Comparison of ENCODE assay signal across 8 cellular contexts in genomic region chr2:64698668-64699444, GRCh38. TPM values are rescaled to one million over a fixed set of nuclear protein-coding genes. Genes with fewer than 3 reads are reported as not detected.
A peak's percentile ranks its signal among the peaks of the same experiment; 100 is the strongest.
DNase-seq lines count a peak whose midpoint lies in the region; ATAC-seq and TF ChIP-seq lines count a peak whose summit lies in the region.

No MANE protein-coding gene starts in this region.

- H3K36me3 Mint-ChIP-seq in T-helper 17 cell (ENCODE audit: low read depth): peaks cover 2% of the 10 kb centered on the region

- peaks cover 0 to 47% of the 10 kb centered on the region in 2 donors for H3K4me1 ChIP-seq in left lung
- peaks cover 5% of the 10 kb centered on the region for H3K4me1 ChIP-seq in left ventricle myocardium inferior

- H3K4me1 Mint-ChIP-seq in T-helper 17 cell: peaks cover 26% of the 10 kb centered on the region

- intact Hi-C loops in left lung (cut with DNase I): no loop called here
- intact Hi-C loops in left ventricle myocardium inferior (cut with micrococcal nuclease): no loop called here

- no peak overlapping the region for H3K4me3 ChIP-seq in left lung
- H3K4me3 ChIP-seq in left ventricle myocardium inferior: no peak overlapping the region

- no peaks in the 10 kb centered on the region for H3K9me3 ChIP-seq in T-helper 17 cell (ENCODE audit: control insufficient read depth, low read length, poor library complexity, severe bottlenecking)
- H3K9me3 ChIP-seq in left lung: no peaks in the 10 kb centered on the region
- H3K9me3 ChIP-seq in left ventricle myocardium inferior (replicated peaks): no peaks in the 10 kb centered on the region

- TF ChIP-seq CTCF in left lung (IDR thresholded peaks at IDR 0.05): no peak
- no peak for TF ChIP-seq CTCF in left ventricle myocardium inferior (IDR thresholded peaks at IDR 0.05; ENCODE audit: borderline replicate concordance)

- ATAC-seq in GM18519 (IDR thresholded peaks at IDR 0.05; ENCODE audit: low FRiP score, unreplicated experiment) (peak; percentile 91), HG02943 (IDR thresholded peaks at IDR 0.05; ENCODE audit: low read depth, unreplicated experiment) (peak; percentile 74), T-helper 17 cell (peak; percentile 77), left lung (peak; percentile 88)

- H3K27ac ChIP-seq in left lung (no peak overlapping the region), left ventricle myocardium inferior (replicated peaks) (no peak overlapping the region)

- no peak overlapping the region for H3K4me3 Mint-ChIP-seq in T-helper 17 cell

- H3K27me3 ChIP-seq in left lung: no peaks in the 10 kb centered on the region
- no peaks in the 10 kb centered on the region for H3K27me3 ChIP-seq in left ventricle myocardium inferior (ENCODE audit: low read depth)

- no peaks in the 10 kb centered on the region for H3K27me3 Mint-ChIP-seq in T-helper 17 cell

- H3K27ac Mint-ChIP-seq in T-helper 17 cell: no peak overlapping the region

- peak; percentile 96 for DNase-seq in A172 (ENCODE audit: low spot score)
- DNase-seq in T-helper 17 cell: no peak
- DNase-seq in left lung: no peak
- DNase-seq in activated CD8-positive, alpha-beta memory T cell treated with anti-CD3 and anti-CD28 coated beads, Interleukin-2, amount 50 U/mL, for 4 hours: no peak
- no peak for DNase-seq in NCI-H2107 treated with DMSO at 0.1 percent for 48 hours (lab: John Stamatoyannopoulos, UW; ENCODE audit: unreplicated experiment)
- no peak for DNase-seq in left ventricle myocardium inferior

- H3K36me3 ChIP-seq in left lung (no peaks in the 10 kb centered on the region), left ventricle myocardium inferior (no peaks in the 10 kb centered on the region)

RNA-seq across cellular contexts. Expression of gene SERTAD2, which starts 45.1 kb away (rescaled TPM):
- 6.4 and 10.3 TPM in 2 replicates for total RNA-seq in A172 (2014; rRNA removed; shearing (Covaris generic))
- total RNA-seq in T-helper 17 cell (10 to 100 TPM; 26.4 to 31.1 TPM), left lung (10 to 100 TPM; 17.9 to 18.4 TPM), left ventricle myocardium inferior (14.5 TPM)
